ENCODE assay signal across 9 cellular contexts in the genomic region with DNA sequence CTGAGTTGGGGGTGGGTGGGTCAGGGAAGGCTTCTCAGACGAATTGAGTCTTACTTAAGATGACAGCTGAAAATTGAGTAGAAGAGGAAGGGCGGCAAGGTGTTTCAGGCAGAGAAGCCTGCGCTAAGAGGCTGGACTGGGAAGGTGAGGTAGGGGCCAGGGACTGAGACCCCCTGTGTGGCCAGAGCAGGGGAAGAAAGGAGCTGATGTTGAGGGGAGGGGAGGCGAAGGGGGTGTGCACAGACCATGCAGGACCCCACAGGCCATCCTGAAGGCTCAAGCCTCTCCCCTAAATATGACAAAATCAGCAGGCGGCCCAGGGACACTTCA. TPM values are rescaled to one million over a fixed set of nuclear protein-coding genes. Genes with fewer than 3 reads are reported as not detected.
A peak's percentile ranks its signal among the peaks of the same experiment; 100 is the strongest.
DNase-seq lines count a peak whose midpoint lies in the region; ATAC-seq, FAIRE-seq and TF ChIP-seq lines count a peak whose summit lies in the region.
"Had no signal": no experiment of that assay in that cellular context is flagged by ENCODE, and none has a peak within 500 bp of the region (broad histone marks: within the 10 kb centered on the region; RNA-seq: fewer than 3 reads in every experiment).

No MANE protein-coding gene starts in this region.

- no peaks in the 10 kb centered on the region for H4K20me1 ChIP-seq in keratinocyte (ENCODE audit: control insufficient read depth, extremely low read depth, insufficient read depth, low read length)

- H3K27ac Mint-ChIP-seq in activated naive CD4-positive, alpha-beta T cell treated with anti-CD3 and anti-CD28 coated beads, Interleukin-2, amount 10 ng/mL, durations not matched to agents 7 days and 5 days: peak overlapping the region; percentile 86
- peak overlapping the region in 1 of 2 donors; percentile 77 for H3K27ac Mint-ChIP-seq in activated naive CD4-positive, alpha-beta T cell treated with anti-CD3 and anti-CD28 coated beads, Interleukin-2, amount 50 U/mL, for 72 hours
- peak overlapping the region; percentile 49 for H3K27ac Mint-ChIP-seq in activated naive CD8-positive, alpha-beta T cell treated with anti-CD3 and anti-CD28 coated beads, Interleukin-2, amount 10 ng/mL, durations not matched to agents 7 days and 5 days

- CTCF ChIA-PET in activated naive CD4-positive, alpha-beta T cell treated with anti-CD3 and anti-CD28 coated beads, Interleukin-2, amount 10 ng/mL, durations not matched to agents 7 days and 5 days (lab: Charles Lee): interaction anchor here (9.4 kb wide), 1 partner anchor 75 kb away, joined by 294 read pairs; no protein-coding TSS in a partner anchor

- TF ChIP-seq EP300 in upper lobe of left lung (IDR thresholded peaks at IDR 0.05): no peak

- WGBS in upper lobe of left lung, 2 donors: 54 to 63% methylated on average over 5 of the region's 5 CpGs

- peaks cover 57% of the 10 kb centered on the region for H3K27me3 Mint-ChIP-seq in activated naive CD4-positive, alpha-beta T cell treated with anti-CD3 and anti-CD28 coated beads, Interleukin-2, amount 10 ng/mL, durations not matched to agents 7 days and 5 days
- peaks cover 29% of the 10 kb centered on the region for H3K27me3 Mint-ChIP-seq in activated naive CD8-positive, alpha-beta T cell treated with anti-CD3 and anti-CD28 coated beads, Interleukin-2, amount 10 ng/mL, durations not matched to agents 7 days and 5 days

- DNase-seq in activated naive CD4-positive, alpha-beta T cell treated with anti-CD3 and anti-CD28 coated beads, Interleukin-2, amount 10 ng/mL, durations not matched to agents 7 days and 5 days: no peak
- DNase-seq in activated naive CD4-positive, alpha-beta T cell treated with anti-CD3 and anti-CD28 coated beads, Interleukin-2, amount 50 U/mL, for 72 hours (ENCODE audit: low spot score in 2 of 2): no peak
- no peak for DNase-seq in activated naive CD8-positive, alpha-beta T cell treated with anti-CD3 and anti-CD28 coated beads, Interleukin-2, amount 10 ng/mL, durations not matched to agents 7 days and 5 days
- no peak for DNase-seq in keratinocyte (ENCODE audit: low read depth, low spot score)
- DNase-seq in upper lobe of left lung: no peak
- no peak for DNase-seq in glomerular visceral epithelial cell (ENCODE audit: extremely low spot score)
- no peak for DNase-seq in GF-D8 (lab: John Stamatoyannopoulos, UW)
- no peak for DNase-seq in C1 segment of cervical spinal cord (lab: John Stamatoyannopoulos, UW)
- DNase-seq: NCI-H69 had no signal

- dilution Hi-C loops in keratinocyte (cut with MboI; ENCODE audit: extremely low pct_ligation_motif_present, low sequenced_read_pairs): no loop called here

- H3K9me3 Mint-ChIP-seq in activated naive CD4-positive, alpha-beta T cell treated with anti-CD3 and anti-CD28 coated beads, Interleukin-2, amount 10 ng/mL, durations not matched to agents 7 days and 5 days: no peaks in the 10 kb centered on the region
- H3K9me3 Mint-ChIP-seq in activated naive CD4-positive, alpha-beta T cell treated with anti-CD3 and anti-CD28 coated beads, Interleukin-2, amount 50 U/mL, for 72 hours: no peaks in the 10 kb centered on the region
- no peaks in the 10 kb centered on the region for H3K9me3 Mint-ChIP-seq in activated naive CD8-positive, alpha-beta T cell treated with anti-CD3 and anti-CD28 coated beads, Interleukin-2, amount 10 ng/mL, durations not matched to agents 7 days and 5 days

- no peaks in the 10 kb centered on the region for H3K9me1 ChIP-seq in keratinocyte (ENCODE audit: control insufficient read depth, extremely low read depth, insufficient read depth, low read length)

- no peak overlapping the region for H3K27ac ChIP-seq in keratinocyte (ENCODE audit: control insufficient read depth, insufficient read depth, low read length)
- peak overlapping the region; percentile 52 to 90 (median 87) for H3K27ac ChIP-seq in upper lobe of left lung

- peak overlapping the region in 1 of 3 experiments; percentile 69 for H3K4me3 ChIP-seq in keratinocyte (ENCODE audit: control insufficient read depth in 2 of 3, extremely low read depth in 1 of 3, insufficient read depth in 2 of 3, low read depth in 1 of 3, low read length in 3 of 3)
- H3K4me3 ChIP-seq in upper lobe of left lung: no peak overlapping the region

- peaks cover 32% of the 10 kb centered on the region for H3K4me1 ChIP-seq in keratinocyte (ENCODE audit: control insufficient read depth, extremely low read depth, insufficient read depth, low read length)
- H3K4me1 ChIP-seq in upper lobe of left lung: peaks cover 24 to 34% (median 31%) of the 10 kb centered on the region in 4 donors

- H3K27me3 ChIP-seq in keratinocyte (ENCODE audit: control insufficient read depth, extremely low read depth, insufficient read depth, low read length) (no peaks in the 10 kb centered on the region), upper lobe of left lung (no peaks in the 10 kb centered on the region)

- no peaks in the 10 kb centered on the region for H3K79me2 ChIP-seq in keratinocyte (ENCODE audit: control insufficient read depth, insufficient read depth, low read length)

- peak overlapping the region; percentile 78 for H3K4me3 Mint-ChIP-seq in activated naive CD4-positive, alpha-beta T cell treated with anti-CD3 and anti-CD28 coated beads, Interleukin-2, amount 10 ng/mL, durations not matched to agents 7 days and 5 days
- H3K4me3 Mint-ChIP-seq in activated naive CD8-positive, alpha-beta T cell treated with anti-CD3 and anti-CD28 coated beads, Interleukin-2, amount 10 ng/mL, durations not matched to agents 7 days and 5 days: peak overlapping the region; percentile 89

- no peaks in the 10 kb centered on the region for H3K9me3 ChIP-seq in keratinocyte (ENCODE audit: control insufficient read depth, low read depth, low read length)
- no peaks in the 10 kb centered on the region for H3K9me3 ChIP-seq in upper lobe of left lung

- no peak for FAIRE-seq in keratinocyte (lab: Jason Lieb, UNC)

- peak overlapping the region; percentile 86 for H3K4me2 ChIP-seq in keratinocyte (ENCODE audit: control insufficient read depth, extremely low read depth, insufficient read depth, low read depth, low read length)

- H2AFZ ChIP-seq in keratinocyte (ENCODE audit: control insufficient read depth, low read length): peak overlapping the region; percentile 69

- TF ChIP-seq POLR2A in upper lobe of left lung (IDR thresholded peaks at IDR 0.05): peak in 1 of 4 donors; percentile 48

- TF ChIP-seq CTCF in keratinocyte (optimal IDR thresholded peaks at IDR 0.05 in 1 of 3, IDR thresholded peaks at IDR 0.05 in 1 of 3, conservative IDR thresholded peaks at IDR 0.05 in 1 of 3; ENCODE audit: extremely low read depth in 1 of 3, insufficient read depth in 2 of 3, low read length in 3 of 3): no peak
- no peak for TF ChIP-seq CTCF in upper lobe of left lung (IDR thresholded peaks at IDR 0.05)

- no peaks in the 10 kb centered on the region for H3K36me3 Mint-ChIP-seq in activated naive CD4-positive, alpha-beta T cell treated with anti-CD3 and anti-CD28 coated beads, Interleukin-2, amount 10 ng/mL, durations not matched to agents 7 days and 5 days
- no peaks in the 10 kb centered on the region for H3K36me3 Mint-ChIP-seq in activated naive CD4-positive, alpha-beta T cell treated with anti-CD3 and anti-CD28 coated beads, Interleukin-2, amount 50 U/mL, for 72 hours
- no peaks in the 10 kb centered on the region for H3K36me3 Mint-ChIP-seq in activated naive CD8-positive, alpha-beta T cell treated with anti-CD3 and anti-CD28 coated beads, Interleukin-2, amount 10 ng/mL, durations not matched to agents 7 days and 5 days

- no peak for ATAC-seq in activated naive CD4-positive, alpha-beta T cell treated with anti-CD3 and anti-CD28 coated beads, Interleukin-2, amount 50 U/mL, for 72 hours
- no peak for ATAC-seq in activated naive CD8-positive, alpha-beta T cell treated with anti-CD3 and anti-CD28 coated beads, Interleukin-2, amount 10 ng/mL, durations not matched to agents 7 days and 5 days (ENCODE audit: low read depth)
- no peak for ATAC-seq in upper lobe of left lung (ENCODE audit: low FRiP score in 2 of 2)

- H3K9ac ChIP-seq in keratinocyte (ENCODE audit: control insufficient read depth, extremely low read depth, insufficient read depth, low read length): no peak overlapping the region

- H3K4me1 Mint-ChIP-seq in activated naive CD4-positive, alpha-beta T cell treated with anti-CD3 and anti-CD28 coated beads, Interleukin-2, amount 10 ng/mL, durations not matched to agents 7 days and 5 days: peaks cover 32% of the 10 kb centered on the region
- peaks cover 19% of the 10 kb centered on the region for H3K4me1 Mint-ChIP-seq in activated naive CD8-positive, alpha-beta T cell treated with anti-CD3 and anti-CD28 coated beads, Interleukin-2, amount 10 ng/mL, durations not matched to agents 7 days and 5 days

- POLR2A ChIA-PET in activated naive CD8-positive, alpha-beta T cell treated with anti-CD3 and anti-CD28 coated beads, Interleukin-2, amount 10 ng/mL, durations not matched to agents 7 days and 5 days (lab: Charles Lee): no interaction called here

- no peaks in the 10 kb centered on the region for H3K36me3 ChIP-seq in keratinocyte (ENCODE audit: control insufficient read depth in 2 of 2, extremely low read depth in 1 of 2, insufficient read depth in 2 of 2, low read length in 2 of 2)
- no peaks in the 10 kb centered on the region for H3K36me3 ChIP-seq in upper lobe of left lung

RNA-seq across cellular contexts. Expression of a gene that starts 40.6 kb away (rescaled TPM):
- total RNA-seq in activated naive CD4-positive, alpha-beta T cell treated with anti-CD3 and anti-CD28 coated beads, Interleukin-2, amount 50 U/mL, for 72 hours: under 1 TPM; 0.14 to 0.61 TPM
- total RNA-seq in activated naive CD8-positive, alpha-beta T cell treated with anti-CD3 and anti-CD28 coated beads, Interleukin-2, amount 10 ng/mL, durations not matched to agents 7 days and 5 days: not detected
- 0.06 to 0.19 TPM in 2 of 3 replicates, not detected in the other for polyA plus RNA-seq in keratinocyte
- 0.65 TPM for polyA plus RNA-seq in keratinocyte (2011; ENCODE audit: low read depth)
- 0.06 and 0.18 TPM in 2 replicates for polyA plus RNA-seq in keratinocyte (2011; cell fraction: cytosol; rRNA removed)
- 0.31 TPM in 2 replicates for polyA plus RNA-seq in keratinocyte (2011; cell fraction: nucleus; rRNA removed)
- 0.18 and 0.23 TPM in 2 replicates for polyA plus RNA-seq in keratinocyte (2012; ENCODE audit: low replicate concordance)
- polyA minus RNA-seq in keratinocyte: 3.4 TPM in 1 of 3 replicates, not detected in the others
- 1.9 TPM for polyA minus RNA-seq in keratinocyte (2011; cell fraction: cytosol; rRNA and poly(A)+ RNA removed)
- polyA minus RNA-seq in keratinocyte (2011; cell fraction: nucleus; rRNA and poly(A)+ RNA removed): 0.70 TPM in 1 of 2 replicates, not detected in the other
- 10 to 100 TPM; 19.9 to 66.8 (median 38.7) TPM for total RNA-seq in upper lobe of left lung

Comparison
In these comparisons a context has a peak if more than half of its experiments do, and no peak if none do; other contexts are left out.
1. RNA of a gene that starts 40.6 kb away (total RNA-seq): 19.9 to 66.8 TPM in upper lobe of left lung; 0.14 to 0.61 TPM in activated naive CD4-positive, alpha-beta T cell treated with anti-CD3 and anti-CD28 coated beads, Interleukin-2, amount 50 U/mL, for 72 hours and not detected in activated naive CD8-positive, alpha-beta T cell treated with anti-CD3 and anti-CD28 coated beads, Interleukin-2, amount 10 ng/mL, durations not matched to agents 7 days and 5 days; every median in the first group is over 10 times any median in the second.